In genomic region chr6:136249811-136250685, GRCh38 we compare ENCODE assay signal across 1 cellular context.
TF ChIP-seq lines count a peak whose summit lies in the region.

TSS of gene MTFR2 (minus strand) at chr6:136250311. CDS start at chr6:136249099, 1,212 bp downstream.

TF ChIP-seq in HepG2, 621 proteins besides CTCF, POLR2A, EP300 and RAD21 (continued from another document):
- TF ChIP-seq ZBTB44 (CRISPR knock-in tag; IDR thresholded peaks at IDR 0.05) (0 out of 2 replicates have a peak, but pooled peaks have one; percentile 25), ZNF224 (CRISPR knock-in tag; IDR thresholded peaks at IDR 0.05) (no peak), ZSCAN22 (CRISPR knock-in tag; IDR thresholded peaks at IDR 0.05) (no peak), GZF1 (CRISPR knock-in tag; IDR thresholded peaks at IDR 0.05) (no peak), ZSCAN21 (CRISPR knock-in tag; IDR thresholded peaks at IDR 0.05; ENCODE audit: borderline replicate concordance) (peak; percentile 80), HMG20B (CRISPR knock-in tag; conservative IDR thresholded peaks at IDR 0.05) (no peak), IKZF4 (CRISPR knock-in tag; IDR thresholded peaks at IDR 0.05; ENCODE audit: borderline replicate concordance, low read depth, not compliant biosample characterization) (no peak), TRIM24 (CRISPR knock-in tag; IDR thresholded peaks at IDR 0.05) (no peak), ZFX (CRISPR knock-in tag; IDR thresholded peaks at IDR 0.05; ENCODE audit: low read depth) (peak; percentile 69), ZNF318 (CRISPR knock-in tag; IDR thresholded peaks at IDR 0.05) (no peak), ZNF484 (CRISPR knock-in tag; IDR thresholded peaks at IDR 0.05; ENCODE audit: borderline replicate concordance, low read depth) (no peak), MIER2 (CRISPR knock-in tag; IDR thresholded peaks at IDR 0.05) (peak; percentile 14; the same call in 1 of the 2 replicates), AKNA (CRISPR knock-in tag; IDR thresholded peaks at IDR 0.05; ENCODE audit: borderline replicate concordance) (no peak), KDM5B (CRISPR knock-in tag; IDR thresholded peaks at IDR 0.05; ENCODE audit: borderline replicate concordance) (peak; percentile 41; the same call in 1 of the 2 replicates), ZFP36 (IDR thresholded peaks at IDR 0.05; ENCODE audit: borderline replicate concordance, low read depth, low read length, partially characterized antibody) (no peak), CAMTA2 (CRISPR knock-in tag; IDR thresholded peaks at IDR 0.05; ENCODE audit: borderline replicate concordance) (no peak), ZFP1 (CRISPR knock-in tag; IDR thresholded peaks at IDR 0.05) (0 out of 2 replicates have a peak, but pooled peaks have one; percentile 57), ZNF512B (CRISPR knock-in tag; IDR thresholded peaks at IDR 0.05; ENCODE audit: borderline replicate concordance) (no peak)
